ENCODE assay signal across 8 cellular contexts in genomic region chr9:17134396-17134842, GRCh38. TPM values are rescaled to one million over a fixed set of nuclear protein-coding genes. Genes with fewer than 3 reads are reported as not detected.
DNase-seq lines count a peak whose midpoint lies in the region; ATAC-seq and TF ChIP-seq lines count a peak whose summit lies in the region.

No MANE protein-coding gene starts in this region.

- 0 out of 2 replicates have a peak overlapping the region, but pooled peaks have one; percentile 8 for H3K27ac ChIP-seq in GM23248
- H3K27ac ChIP-seq in fibroblast of lung (ENCODE audit: insufficient read depth, low read length) = peak overlapping the region; percentile 90
- H3K27ac ChIP-seq in caudate nucleus (ENCODE audit: low read depth, low read length) = no peak overlapping the region

- peak overlapping the region; percentile 91 for H3K4me3 ChIP-seq in GM23248
- H3K4me3 ChIP-seq in fibroblast of lung (replicated peaks in 1 of 4; ENCODE audit: control extremely low read depth in 1 of 4, insufficient read depth in 1 of 4, low read depth in 3 of 4, low read length in 4 of 4) = peak overlapping the region; percentile 86 to 96 (median 88)

- H3K36me3 ChIP-seq in GM23248 (ENCODE audit: low read depth) (no peaks in the 10 kb centered on the region), fibroblast of lung (ENCODE audit: control insufficient read depth, insufficient read depth, low read length) (no peaks in the 10 kb centered on the region)

- H3K9ac ChIP-seq in GM23248 (peak overlapping the region; percentile 90), fibroblast of lung (ENCODE audit: insufficient read depth, low read length) (peak overlapping the region; percentile 39)

- H3K79me2 ChIP-seq in GM23248 (ENCODE audit: insufficient read depth) = peaks cover 39% of the 10 kb centered on the region
- H3K79me2 ChIP-seq in fibroblast of lung (ENCODE audit: control insufficient read depth, insufficient read depth, low read length) = peaks cover 21% of the 10 kb centered on the region

- H3K27me3 ChIP-seq in GM23248 (replicated peaks; ENCODE audit: insufficient read depth) (no peaks in the 10 kb centered on the region), fibroblast of lung (ENCODE audit: control insufficient read depth, insufficient read depth, low read length) (no peaks in the 10 kb centered on the region)

- peaks cover 13% of the 10 kb centered on the region; the same call in 1 of the 2 replicates for H3F3A ChIP-seq in GM23248 (ENCODE audit: insufficient read depth)

- peaks cover 9% of the 10 kb centered on the region; the same call in 1 of the 2 replicates for H3K4me1 ChIP-seq in GM23248 (ENCODE audit: insufficient read depth)
- peaks cover 4% of the 10 kb centered on the region for H3K4me1 ChIP-seq in fibroblast of lung (ENCODE audit: control insufficient read depth, extremely low read depth, insufficient read depth, low read length)

- peak; percentile 79 for ATAC-seq in omental fat pad (ENCODE audit: low FRiP score)
- no peak for ATAC-seq in GM18861 (IDR thresholded peaks at IDR 0.05; ENCODE audit: unreplicated experiment)
- ATAC-seq in HG03280 (IDR thresholded peaks at IDR 0.05; ENCODE audit: unreplicated experiment) = no peak

- H3K9me3 ChIP-seq in GM23248 (ENCODE audit: low read depth) (no peaks in the 10 kb centered on the region), fibroblast of lung (ENCODE audit: control insufficient read depth, insufficient read depth, low read depth, low read length) (no peaks in the 10 kb centered on the region)

- TF ChIP-seq CTCF in fibroblast of lung (conservative IDR thresholded peaks at IDR 0.05 in 1 of 2, IDR thresholded peaks at IDR 0.05 in 1 of 2; ENCODE audit: low read depth in 1 of 2, low read length in 2 of 2) = no peak
- no peak for TF ChIP-seq CTCF in omental fat pad (IDR thresholded peaks at IDR 0.05)
- no peak for TF ChIP-seq CTCF in GM13977 (IDR thresholded peaks at IDR 0.05; ENCODE audit: extremely low read depth, insufficient read depth, missing control alignments)

- in situ Hi-C loops in GM23248 (cut with MboI) (no loop called here), GM13977 (cut with MboI; ENCODE audit: low pct_unique_long_range_greater_than_20kb, low sequenced_read_pairs, unreplicated experiment) (no loop called here)

- peak overlapping the region; percentile 98 for H2AFZ ChIP-seq in GM23248
- peak overlapping the region; percentile 95 for H2AFZ ChIP-seq in fibroblast of lung (ENCODE audit: low read length)

- peak; percentile 57 for DNase-seq in GM23248
- DNase-seq in RPMI7951 (ENCODE audit: low read depth) = peak; percentile 32
- peak; percentile 50 to 62 for DNase-seq in fibroblast of lung (ENCODE audit: low read depth in 2 of 2)
- DNase-seq in omental fat pad (ENCODE audit: low spot score) = no peak
- no peak for DNase-seq in caudate nucleus (lab: John Stamatoyannopoulos, UW)
- no peak for DNase-seq in GM13977 (ENCODE audit: low spot score)

- H4K20me1 ChIP-seq in GM23248 (ENCODE audit: insufficient read depth) (no peaks in the 10 kb centered on the region), fibroblast of lung (ENCODE audit: control insufficient read depth, extremely low read depth, insufficient read depth, low read length) (no peaks in the 10 kb centered on the region)

- WGBS in GM23248 (ENCODE audit: low coverage in 1 of 2, low lambda C conversion rate in 2 of 2, missing lambda C conversion rate in 2 of 2), 2 experiments = 11 to 14% methylated on average over 9 of the region's 9 CpGs

- H3K9me2 ChIP-seq in GM23248 (ENCODE audit: insufficient read depth) = no peaks in the 10 kb centered on the region

- peak overlapping the region; percentile 88 for H3K4me2 ChIP-seq in GM23248 (ENCODE audit: unreplicated experiment)
- H3K4me2 ChIP-seq in fibroblast of lung (ENCODE audit: extremely low read depth, insufficient read depth, low read length) = peak overlapping the region; percentile 72

RNA-seq across cellular contexts. Expression of gene CNTLN, which starts 0.4 kb away (rescaled TPM):
- total RNA-seq in GM23248 (2014; rRNA removed; shearing (Covaris generic)) = 7.0 and 7.2 TPM in 2 replicates
- polyA plus RNA-seq in GM23248 (2016; fragmentation: Nextera tagmentation; extraction: Ambion mirVana) = 4.8 and 4.9 TPM in 2 replicates
- total RNA-seq in RPMI7951 (2014; rRNA removed; shearing (Covaris generic)) = 9.6 and 10.6 TPM in 2 replicates
- 13.0 and 16.7 TPM in 2 replicates for total RNA-seq in fibroblast of lung
- 8.5 and 9.1 TPM in 2 replicates for polyA plus RNA-seq in fibroblast of lung
- 6.2 and 6.9 TPM in 2 replicates for polyA plus RNA-seq in fibroblast of lung (2012)
- 0.24 and 0.96 TPM in 2 replicates for polyA minus RNA-seq in fibroblast of lung (ENCODE audit: low replicate concordance)
- total RNA-seq in omental fat pad = 10 to 100 TPM in 2 of 4 donors, 1 to 10 TPM in 2; 7.7 to 21.1 (median 13.0) TPM

Comparison
In these comparisons a context has a peak if more than half of its experiments do, and no peak if none do; other contexts are left out.
1. DNase-seq: peak in GM23248 (single experiment), RPMI7951 (single experiment) and fibroblast of lung (2 of 2); none in omental fat pad (single experiment), caudate nucleus (0 of 61) and GM13977 (single experiment).